ENCODE assay signal across 23 cellular contexts in genomic region chr10:83553366-83553765, GRCh38.
"Had no signal": no experiment of that assay in that cellular context is flagged by ENCODE, and none has a peak within 500 bp of the region (broad histone marks: within the 10 kb centered on the region; RNA-seq: fewer than 3 reads in every experiment).

No MANE protein-coding gene starts in this region.

- H3K27me3 ChIP-seq: MG63, Peyer's patch had no signal

- H3K27ac ChIP-seq: Peyer's patch had no signal

- H3K36me3 ChIP-seq: MG63, Peyer's patch had no signal

- H3K4me1 ChIP-seq: Peyer's patch had no signal

- H3K9me3 ChIP-seq: Peyer's patch had no signal

- DNase-seq: activated CD4-positive, alpha-beta T cell treated with anti-CD3 and anti-CD28 coated beads for 48 hours; activated CD4-positive, alpha-beta T cell treated with anti-CD3 and anti-CD28 coated beads, Interleukin-2, amount 50 U/mL, for 4 hours; activated CD4-positive, CD25-positive, alpha-beta regulatory T cell treated with anti-CD3 and anti-CD28 coated beads, Interleukin-2, amount 50 U/mL, for 72 hours; activated CD8-positive, alpha-beta memory T cell treated with anti-CD3 and anti-CD28 coated beads, Interleukin-2, amount 50 U/mL, for 48 hours; activated CD8-positive, alpha-beta T cell treated with anti-CD3 and anti-CD28 coated beads, Interleukin-2, amount 10 ng/mL, durations not matched to agents 7 days and 5 days; activated T-cell treated with anti-CD3 and anti-CD28 coated beads, Interleukin-2, amount 50 U/mL, for 1 hour; aorta; KG1; MG63; MV-4-11; NCI-H1092 treated with DMSO at 0.1 percent for 48 hours; NCI-H1417 treated with DMSO at 0.1 percent for 48 hours; NCI-H1694; NCI-H2029; NCI-H2107; NCI-H2171 treated with DMSO at 0.1 percent for 48 hours; NCI-H226; NCI-H526 treated with DMSO at 0.1 percent for 48 hours; Peyer's patch; SHP77 treated with DMSO at 0.1 percent for 48 hours; T-helper 17 cell; T-helper 9 cell had no signal

- H3K4me3 ChIP-seq: MG63, Peyer's patch had no signal

- ATAC-seq: activated CD8-positive, alpha-beta T cell treated with anti-CD3 and anti-CD28 coated beads, Interleukin-2, amount 10 ng/mL, durations not matched to agents 7 days and 5 days; T-helper 17 cell; WTC11 had no signal
